ENCODE assay signal across 1 cellular context in the genomic region with DNA sequence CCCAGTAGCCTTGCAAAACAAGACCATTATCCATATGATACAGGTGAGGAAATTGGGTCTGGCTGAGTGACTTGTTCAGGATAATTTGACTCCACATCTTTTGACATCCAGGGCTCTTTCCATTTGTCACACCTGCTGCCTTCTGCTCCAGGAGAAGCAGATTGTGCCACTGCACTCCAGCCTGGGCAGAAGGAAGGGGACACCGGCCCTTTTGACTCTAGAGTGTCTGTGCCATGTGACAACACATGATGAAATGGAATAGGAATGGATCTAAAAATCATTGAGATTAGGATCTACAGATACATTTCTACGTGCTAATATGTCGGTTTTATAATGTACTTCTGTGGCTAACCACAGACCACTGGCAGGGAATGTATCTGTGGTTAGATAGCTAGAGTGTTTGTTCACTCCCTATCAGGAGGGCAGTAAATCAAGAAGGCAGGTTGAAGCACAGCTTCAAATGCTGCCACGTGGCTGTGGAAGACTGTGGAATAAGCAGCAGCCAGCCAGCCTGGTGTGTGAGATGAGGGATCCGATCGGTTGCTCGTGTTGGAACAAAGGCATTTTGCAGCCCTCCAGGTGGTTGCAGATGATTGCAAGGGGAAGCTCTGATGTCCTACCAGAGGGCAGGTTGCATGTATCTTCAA.
A peak's percentile ranks its signal among the peaks of the same experiment; 100 is the strongest.
TF ChIP-seq lines count a peak whose summit lies in the region.

No MANE protein-coding gene starts in this region.

TF ChIP-seq in K562, 482 proteins besides CTCF, POLR2A, EP300 and RAD21 (continued from another document and continues in another):
- TF ChIP-seq, protein P1, sequence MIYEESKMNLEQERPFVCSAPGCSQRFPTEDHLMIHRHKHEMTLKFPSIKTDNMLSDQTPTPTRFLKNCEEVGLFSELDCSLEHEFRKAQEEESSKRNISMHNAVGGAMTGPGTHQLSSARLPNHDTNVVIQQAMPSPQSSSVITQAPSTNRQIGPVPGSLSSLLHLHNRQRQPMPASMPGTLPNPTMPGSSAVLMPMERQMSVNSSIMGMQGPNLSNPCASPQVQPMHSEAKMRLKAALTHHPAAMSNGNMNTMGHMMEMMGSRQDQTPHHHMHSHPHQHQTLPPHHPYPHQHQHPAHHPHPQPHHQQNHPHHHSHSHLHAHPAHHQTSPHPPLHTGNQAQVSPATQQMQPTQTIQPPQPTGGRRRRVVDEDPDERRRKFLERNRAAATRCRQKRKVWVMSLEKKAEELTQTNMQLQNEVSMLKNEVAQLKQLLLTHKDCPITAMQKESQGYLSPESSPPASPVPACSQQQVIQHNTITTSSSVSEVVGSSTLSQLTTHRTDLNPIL (CRISPR knock-in tag; IDR thresholded peaks at IDR 0.05) = no peak
- TF ChIP-seq MED1 (CRISPR knock-in tag; IDR thresholded peaks at IDR 0.05; ENCODE audit: borderline replicate concordance) = no peak
- TF ChIP-seq, protein P2, sequence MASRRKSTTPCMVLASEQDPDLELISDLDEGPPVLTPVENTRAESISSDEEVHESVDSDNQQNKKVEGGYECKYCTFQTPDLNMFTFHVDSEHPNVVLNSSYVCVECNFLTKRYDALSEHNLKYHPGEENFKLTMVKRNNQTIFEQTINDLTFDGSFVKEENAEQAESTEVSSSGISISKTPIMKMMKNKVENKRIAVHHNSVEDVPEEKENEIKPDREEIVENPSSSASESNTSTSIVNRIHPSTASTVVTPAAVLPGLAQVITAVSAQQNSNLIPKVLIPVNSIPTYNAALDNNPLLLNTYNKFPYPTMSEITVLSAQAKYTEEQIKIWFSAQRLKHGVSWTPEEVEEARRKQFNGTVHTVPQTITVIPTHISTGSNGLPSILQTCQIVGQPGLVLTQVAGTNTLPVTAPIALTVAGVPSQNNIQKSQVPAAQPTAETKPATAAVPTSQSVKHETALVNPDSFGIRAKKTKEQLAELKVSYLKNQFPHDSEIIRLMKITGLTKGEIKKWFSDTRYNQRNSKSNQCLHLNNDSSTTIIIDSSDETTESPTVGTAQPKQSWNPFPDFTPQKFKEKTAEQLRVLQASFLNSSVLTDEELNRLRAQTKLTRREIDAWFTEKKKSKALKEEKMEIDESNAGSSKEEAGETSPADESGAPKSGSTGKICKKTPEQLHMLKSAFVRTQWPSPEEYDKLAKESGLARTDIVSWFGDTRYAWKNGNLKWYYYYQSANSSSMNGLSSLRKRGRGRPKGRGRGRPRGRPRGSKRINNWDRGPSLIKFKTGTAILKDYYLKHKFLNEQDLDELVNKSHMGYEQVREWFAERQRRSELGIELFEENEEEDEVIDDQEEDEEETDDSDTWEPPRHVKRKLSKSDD (conservative IDR thresholded peaks at IDR 0.05; ENCODE audit: low read length) = no peak
- TF ChIP-seq ELF4 (CRISPR knock-in tag; IDR thresholded peaks at IDR 0.05) = no peak
- TF ChIP-seq PYGO2 (tag; IDR thresholded peaks at IDR 0.05) = no peak
- TF ChIP-seq SP1 (CRISPR knock-in tag; IDR thresholded peaks at IDR 0.05) = no peak
- TF ChIP-seq ZNF644 (tag; IDR thresholded peaks at IDR 0.05; ENCODE audit: low read depth) = no peak
- TF ChIP-seq, protein P3, sequence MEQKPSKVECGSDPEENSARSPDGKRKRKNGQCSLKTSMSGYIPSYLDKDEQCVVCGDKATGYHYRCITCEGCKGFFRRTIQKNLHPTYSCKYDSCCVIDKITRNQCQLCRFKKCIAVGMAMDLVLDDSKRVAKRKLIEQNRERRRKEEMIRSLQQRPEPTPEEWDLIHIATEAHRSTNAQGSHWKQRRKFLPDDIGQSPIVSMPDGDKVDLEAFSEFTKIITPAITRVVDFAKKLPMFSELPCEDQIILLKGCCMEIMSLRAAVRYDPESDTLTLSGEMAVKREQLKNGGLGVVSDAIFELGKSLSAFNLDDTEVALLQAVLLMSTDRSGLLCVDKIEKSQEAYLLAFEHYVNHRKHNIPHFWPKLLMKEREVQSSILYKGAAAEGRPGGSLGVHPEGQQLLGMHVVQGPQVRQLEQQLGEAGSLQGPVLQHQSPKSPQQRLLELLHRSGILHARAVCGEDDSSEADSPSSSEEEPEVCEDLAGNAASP (IDR thresholded peaks at IDR 0.05) = no peak
- no peak for TF ChIP-seq NRF1 (conservative IDR thresholded peaks at IDR 0.05 in 1 of 2, IDR thresholded peaks at IDR 0.05 in 1 of 2)
- no peak for TF ChIP-seq IFI16 (CRISPR knock-in tag; IDR thresholded peaks at IDR 0.05)
- TF ChIP-seq NR2C2 (CRISPR knock-in tag; IDR thresholded peaks at IDR 0.05) = no peak
- no peak for TF ChIP-seq NR2C2 (tag; IDR thresholded peaks at IDR 0.05)
- no peak for TF ChIP-seq CSDE1 (IDR thresholded peaks at IDR 0.05)
- no peak for TF ChIP-seq ZNF174 (CRISPR knock-in tag; IDR thresholded peaks at IDR 0.05)
- TF ChIP-seq, protein P4, sequence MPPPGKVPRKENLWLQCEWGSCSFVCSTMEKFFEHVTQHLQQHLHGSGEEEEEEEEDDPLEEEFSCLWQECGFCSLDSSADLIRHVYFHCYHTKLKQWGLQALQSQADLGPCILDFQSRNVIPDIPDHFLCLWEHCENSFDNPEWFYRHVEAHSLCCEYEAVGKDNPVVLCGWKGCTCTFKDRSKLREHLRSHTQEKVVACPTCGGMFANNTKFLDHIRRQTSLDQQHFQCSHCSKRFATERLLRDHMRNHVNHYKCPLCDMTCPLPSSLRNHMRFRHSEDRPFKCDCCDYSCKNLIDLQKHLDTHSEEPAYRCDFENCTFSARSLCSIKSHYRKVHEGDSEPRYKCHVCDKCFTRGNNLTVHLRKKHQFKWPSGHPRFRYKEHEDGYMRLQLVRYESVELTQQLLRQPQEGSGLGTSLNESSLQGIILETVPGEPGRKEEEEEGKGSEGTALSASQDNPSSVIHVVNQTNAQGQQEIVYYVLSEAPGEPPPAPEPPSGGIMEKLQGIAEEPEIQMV (tag; conservative IDR thresholded peaks at IDR 0.05; ENCODE audit: low read depth) = no peak
- no peak for TF ChIP-seq MTF1 (CRISPR knock-in tag; IDR thresholded peaks at IDR 0.05; ENCODE audit: borderline replicate concordance)
- TF ChIP-seq, protein P5, sequence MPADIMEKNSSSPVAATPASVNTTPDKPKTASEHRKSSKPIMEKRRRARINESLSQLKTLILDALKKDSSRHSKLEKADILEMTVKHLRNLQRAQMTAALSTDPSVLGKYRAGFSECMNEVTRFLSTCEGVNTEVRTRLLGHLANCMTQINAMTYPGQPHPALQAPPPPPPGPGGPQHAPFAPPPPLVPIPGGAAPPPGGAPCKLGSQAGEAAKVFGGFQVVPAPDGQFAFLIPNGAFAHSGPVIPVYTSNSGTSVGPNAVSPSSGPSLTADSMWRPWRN (IDR thresholded peaks at IDR 0.05; ENCODE audit: low read depth) = peak; percentile 100
- TF ChIP-seq, protein P6, sequence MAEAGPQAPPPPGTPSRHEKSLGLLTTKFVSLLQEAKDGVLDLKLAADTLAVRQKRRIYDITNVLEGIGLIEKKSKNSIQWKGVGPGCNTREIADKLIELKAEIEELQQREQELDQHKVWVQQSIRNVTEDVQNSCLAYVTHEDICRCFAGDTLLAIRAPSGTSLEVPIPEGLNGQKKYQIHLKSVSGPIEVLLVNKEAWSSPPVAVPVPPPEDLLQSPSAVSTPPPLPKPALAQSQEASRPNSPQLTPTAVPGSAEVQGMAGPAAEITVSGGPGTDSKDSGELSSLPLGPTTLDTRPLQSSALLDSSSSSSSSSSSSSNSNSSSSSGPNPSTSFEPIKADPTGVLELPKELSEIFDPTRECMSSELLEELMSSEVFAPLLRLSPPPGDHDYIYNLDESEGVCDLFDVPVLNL (CRISPR knock-in tag; IDR thresholded peaks at IDR 0.05; ENCODE audit: low read depth) = no peak
- no peak for TF ChIP-seq PRPF4 (IDR thresholded peaks at IDR 0.05; ENCODE audit: insufficient read depth, low read depth, low read length, poor library complexity, severe bottlenecking)
- TF ChIP-seq POLR3G (IDR thresholded peaks at IDR 0.05; ENCODE audit: extremely low read depth, insufficient read length, insufficient replicate concordance) = no peak
- TF ChIP-seq STAT5A (IDR thresholded peaks at IDR 0.05; ENCODE audit: borderline replicate concordance, low read length) = peak; percentile 23; the same call in 1 of the 2 replicates
- TF ChIP-seq HNRNPH1 (optimal IDR thresholded peaks at IDR 0.05; ENCODE audit: low read depth, low read length) = no peak
- TF ChIP-seq RBM34 (IDR thresholded peaks at IDR 0.05; ENCODE audit: borderline replicate concordance, insufficient read depth, low read length) = no peak
- no peak for TF ChIP-seq MEF2D (tag; conservative IDR thresholded peaks at IDR 0.05; ENCODE audit: low read depth)
- TF ChIP-seq, protein P7, sequence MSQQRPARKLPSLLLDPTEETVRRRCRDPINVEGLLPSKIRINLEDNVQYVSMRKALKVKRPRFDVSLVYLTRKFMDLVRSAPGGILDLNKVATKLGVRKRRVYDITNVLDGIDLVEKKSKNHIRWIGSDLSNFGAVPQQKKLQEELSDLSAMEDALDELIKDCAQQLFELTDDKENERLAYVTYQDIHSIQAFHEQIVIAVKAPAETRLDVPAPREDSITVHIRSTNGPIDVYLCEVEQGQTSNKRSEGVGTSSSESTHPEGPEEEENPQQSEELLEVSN (IDR thresholded peaks at IDR 0.05; ENCODE audit: borderline replicate concordance in 1 of 2, extremely low read depth in 1 of 2, insufficient read depth in 1 of 2, insufficient read length in 1 of 2, low read depth in 1 of 2, low read length in 1 of 2, poor library complexity in 1 of 2, severe bottlenecking in 1 of 2) = no peak
- TF ChIP-seq, protein P8, sequence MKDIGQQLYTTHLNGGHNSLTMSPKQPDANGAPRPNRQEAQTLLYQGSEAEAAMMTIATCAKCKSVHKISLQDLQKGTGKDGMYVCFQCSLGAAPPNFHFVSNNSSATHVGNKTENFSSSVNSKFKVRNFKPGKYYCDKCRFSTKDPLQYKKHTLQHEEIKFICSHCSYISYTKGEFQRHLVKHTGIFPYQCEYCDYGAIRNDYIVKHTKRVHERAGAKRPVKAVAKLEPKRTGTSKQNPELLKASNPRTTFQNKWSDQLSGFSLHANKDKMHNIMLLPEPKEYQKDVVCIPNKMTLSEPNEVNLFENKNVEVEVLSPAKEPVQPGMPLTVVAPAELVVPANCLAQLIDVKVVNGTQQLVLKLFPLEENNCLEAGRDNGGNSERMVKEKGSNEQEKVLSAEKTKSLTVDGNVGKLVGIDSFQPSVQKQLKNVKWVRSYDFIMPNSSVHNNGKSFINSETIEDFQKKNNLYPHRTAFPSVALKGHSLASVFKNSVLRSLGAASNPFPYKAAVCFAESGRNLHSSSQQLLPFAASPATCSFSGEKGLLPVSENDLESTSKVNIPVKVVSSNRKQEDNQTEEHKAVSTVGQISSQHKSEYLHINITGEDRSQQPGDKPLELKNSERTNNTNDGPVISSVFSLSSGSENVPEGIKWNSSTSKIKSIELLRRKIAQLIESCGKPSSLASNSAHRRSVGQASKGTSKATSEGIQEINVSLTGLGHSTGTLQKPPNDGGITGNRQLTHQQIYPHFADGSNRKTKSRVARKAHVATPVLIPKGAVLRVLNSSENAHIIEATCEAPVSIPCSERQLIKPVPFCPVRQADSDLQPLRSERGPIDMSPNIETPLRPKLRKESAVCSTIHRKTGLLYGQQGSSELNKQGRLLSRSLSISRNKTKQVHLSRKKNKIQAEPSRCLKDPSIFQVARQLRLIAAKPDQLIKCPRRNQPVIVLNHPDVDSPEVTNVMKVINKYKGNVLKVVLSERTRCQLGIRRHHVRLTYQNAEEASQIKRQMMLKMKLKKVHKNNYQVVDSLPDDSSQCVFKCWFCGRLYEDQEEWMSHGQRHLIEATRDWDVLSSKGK (CRISPR knock-in tag; IDR thresholded peaks at IDR 0.05) = no peak
- peak; percentile 57; the same call in 1 of the 2 replicates for TF ChIP-seq CBFA2T3 (IDR thresholded peaks at IDR 0.05)
- TF ChIP-seq CEBPB (tag; IDR thresholded peaks at IDR 0.05) = no peak
- TF ChIP-seq ARID1B (IDR thresholded peaks at IDR 0.05) = peak; percentile 26; the same call in 1 of the 2 replicates
- TF ChIP-seq HEY1 (CRISPR knock-in tag; IDR thresholded peaks at IDR 0.05; ENCODE audit: borderline replicate concordance) = peak; percentile 95
- TF ChIP-seq, protein P9, sequence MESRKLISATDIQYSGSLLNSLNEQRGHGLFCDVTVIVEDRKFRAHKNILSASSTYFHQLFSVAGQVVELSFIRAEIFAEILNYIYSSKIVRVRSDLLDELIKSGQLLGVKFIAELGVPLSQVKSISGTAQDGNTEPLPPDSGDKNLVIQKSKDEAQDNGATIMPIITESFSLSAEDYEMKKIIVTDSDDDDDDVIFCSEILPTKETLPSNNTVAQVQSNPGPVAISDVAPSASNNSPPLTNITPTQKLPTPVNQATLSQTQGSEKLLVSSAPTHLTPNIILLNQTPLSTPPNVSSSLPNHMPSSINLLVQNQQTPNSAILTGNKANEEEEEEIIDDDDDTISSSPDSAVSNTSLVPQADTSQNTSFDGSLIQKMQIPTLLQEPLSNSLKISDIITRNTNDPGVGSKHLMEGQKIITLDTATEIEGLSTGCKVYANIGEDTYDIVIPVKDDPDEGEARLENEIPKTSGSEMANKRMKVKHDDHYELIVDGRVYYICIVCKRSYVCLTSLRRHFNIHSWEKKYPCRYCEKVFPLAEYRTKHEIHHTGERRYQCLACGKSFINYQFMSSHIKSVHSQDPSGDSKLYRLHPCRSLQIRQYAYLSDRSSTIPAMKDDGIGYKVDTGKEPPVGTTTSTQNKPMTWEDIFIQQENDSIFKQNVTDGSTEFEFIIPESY (CRISPR knock-in tag; IDR thresholded peaks at IDR 0.05) = no peak
- TF ChIP-seq, protein P10, sequence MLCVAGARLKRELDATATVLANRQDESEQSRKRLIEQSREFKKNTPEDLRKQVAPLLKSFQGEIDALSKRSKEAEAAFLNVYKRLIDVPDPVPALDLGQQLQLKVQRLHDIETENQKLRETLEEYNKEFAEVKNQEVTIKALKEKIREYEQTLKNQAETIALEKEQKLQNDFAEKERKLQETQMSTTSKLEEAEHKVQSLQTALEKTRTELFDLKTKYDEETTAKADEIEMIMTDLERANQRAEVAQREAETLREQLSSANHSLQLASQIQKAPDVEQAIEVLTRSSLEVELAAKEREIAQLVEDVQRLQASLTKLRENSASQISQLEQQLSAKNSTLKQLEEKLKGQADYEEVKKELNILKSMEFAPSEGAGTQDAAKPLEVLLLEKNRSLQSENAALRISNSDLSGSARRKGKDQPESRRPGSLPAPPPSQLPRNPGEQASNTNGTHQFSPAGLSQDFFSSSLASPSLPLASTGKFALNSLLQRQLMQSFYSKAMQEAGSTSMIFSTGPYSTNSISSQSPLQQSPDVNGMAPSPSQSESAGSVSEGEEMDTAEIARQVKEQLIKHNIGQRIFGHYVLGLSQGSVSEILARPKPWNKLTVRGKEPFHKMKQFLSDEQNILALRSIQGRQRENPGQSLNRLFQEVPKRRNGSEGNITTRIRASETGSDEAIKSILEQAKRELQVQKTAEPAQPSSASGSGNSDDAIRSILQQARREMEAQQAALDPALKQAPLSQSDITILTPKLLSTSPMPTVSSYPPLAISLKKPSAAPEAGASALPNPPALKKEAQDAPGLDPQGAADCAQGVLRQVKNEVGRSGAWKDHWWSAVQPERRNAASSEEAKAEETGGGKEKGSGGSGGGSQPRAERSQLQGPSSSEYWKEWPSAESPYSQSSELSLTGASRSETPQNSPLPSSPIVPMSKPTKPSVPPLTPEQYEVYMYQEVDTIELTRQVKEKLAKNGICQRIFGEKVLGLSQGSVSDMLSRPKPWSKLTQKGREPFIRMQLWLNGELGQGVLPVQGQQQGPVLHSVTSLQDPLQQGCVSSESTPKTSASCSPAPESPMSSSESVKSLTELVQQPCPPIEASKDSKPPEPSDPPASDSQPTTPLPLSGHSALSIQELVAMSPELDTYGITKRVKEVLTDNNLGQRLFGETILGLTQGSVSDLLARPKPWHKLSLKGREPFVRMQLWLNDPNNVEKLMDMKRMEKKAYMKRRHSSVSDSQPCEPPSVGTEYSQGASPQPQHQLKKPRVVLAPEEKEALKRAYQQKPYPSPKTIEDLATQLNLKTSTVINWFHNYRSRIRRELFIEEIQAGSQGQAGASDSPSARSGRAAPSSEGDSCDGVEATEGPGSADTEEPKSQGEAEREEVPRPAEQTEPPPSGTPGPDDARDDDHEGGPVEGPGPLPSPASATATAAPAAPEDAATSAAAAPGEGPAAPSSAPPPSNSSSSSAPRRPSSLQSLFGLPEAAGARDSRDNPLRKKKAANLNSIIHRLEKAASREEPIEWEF (CRISPR knock-in tag; IDR thresholded peaks at IDR 0.05) = no peak
- TF ChIP-seq YBX1 (IDR thresholded peaks at IDR 0.05) = no peak
- TF ChIP-seq MBD2 (IDR thresholded peaks at IDR 0.05; ENCODE audit: borderline replicate concordance, low read depth) = no peak
- TF ChIP-seq CBX2 (IDR thresholded peaks at IDR 0.05; ENCODE audit: insufficient read depth, low read length, poor library complexity, severe bottlenecking) = no peak
